ENCODE assay signal across 14 cellular contexts in genomic region chr21:28256420-28256831, GRCh38.
A peak's percentile ranks its signal among the peaks of the same experiment; 100 is the strongest.
DNase-seq lines count a peak whose midpoint lies in the region; ATAC-seq and TF ChIP-seq lines count a peak whose summit lies in the region.
"Had no signal": no experiment of that assay in that cellular context is flagged by ENCODE, and none has a peak within 500 bp of the region (broad histone marks: within the 10 kb centered on the region; RNA-seq: fewer than 3 reads in every experiment).

No MANE protein-coding gene starts in this region.

- H3K4me1 ChIP-seq in SK-N-SH (ENCODE audit: control insufficient read depth in 1 of 2, insufficient read depth in 2 of 2, low read depth in 1 of 2, low read length in 1 of 2) (peaks cover 14 to 17% of the 10 kb centered on the region in 2 experiments; a peak in 3 of 4 replicates), hepatocyte (ENCODE audit: insufficient read depth) (peaks cover 44% of the 10 kb centered on the region), trophoblast cell (ENCODE audit: control insufficient read depth in 1 of 2, insufficient read depth in 2 of 2, low read length in 2 of 2) (peaks cover 0 to 2% of the 10 kb centered on the region in 2 experiments), mammary epithelial cell (ENCODE audit: insufficient read depth, low read length) (no peaks in the 10 kb centered on the region)

- H3K36me3 ChIP-seq in SK-N-SH (replicated peaks in 1 of 2; ENCODE audit: control insufficient read depth in 1 of 2, insufficient read depth in 2 of 2, low read length in 1 of 2) (no peaks in the 10 kb centered on the region), hepatocyte (replicated peaks; ENCODE audit: insufficient read depth, low read depth) (no peaks in the 10 kb centered on the region), trophoblast cell (ENCODE audit: control insufficient read depth in 1 of 2, insufficient read depth in 2 of 2, low read length in 2 of 2) (no peaks in the 10 kb centered on the region), mammary epithelial cell (ENCODE audit: insufficient read depth, low read length) (no peaks in the 10 kb centered on the region)

- no peaks in the 10 kb centered on the region for H3K27me3 Mint-ChIP-seq in effector memory CD8-positive, alpha-beta T cell
- H3K27me3 Mint-ChIP-seq: activated CD8-positive, alpha-beta T cell treated with anti-CD3 and anti-CD28 coated beads for 36 hours had no signal

- H3K79me1 ChIP-seq in trophoblast cell (ENCODE audit: low read length): peaks cover 4% of the 10 kb centered on the region

- H3K9me3 ChIP-seq in SK-N-SH (no peaks in the 10 kb centered on the region), hepatocyte (ENCODE audit: low read depth) (no peaks in the 10 kb centered on the region), trophoblast cell (ENCODE audit: insufficient read depth, low read depth, low read length) (no peaks in the 10 kb centered on the region), mammary epithelial cell (replicated peaks; ENCODE audit: insufficient read depth, low read length) (no peaks in the 10 kb centered on the region)

- H2AK5ac ChIP-seq in trophoblast cell (ENCODE audit: low read length): no peak overlapping the region

- intact Hi-C loops in mammary epithelial cell (cut with micrococcal nuclease): no loop called here

- no peak overlapping the region for H3K14ac ChIP-seq in trophoblast cell (ENCODE audit: low read length)

- H3K27ac ChIP-seq in SK-N-SH (ENCODE audit: low read depth in 2 of 2, low read length in 1 of 2) (peak overlapping the region; percentile 13 to 94; a peak in 3 of 4 replicates), hepatocyte (peak overlapping the region; percentile 89), trophoblast cell (ENCODE audit: low read depth, low read length) (peak overlapping the region; percentile 74), mammary epithelial cell (ENCODE audit: insufficient read depth, low read depth, low read length) (no peak overlapping the region)

- no peak overlapping the region for H4K8ac ChIP-seq in trophoblast cell (ENCODE audit: low read depth, low read length)

- no peak overlapping the region for H3K4me2 ChIP-seq in SK-N-SH
- peak overlapping the region; percentile 49 for H3K4me2 ChIP-seq in hepatocyte
- no peak overlapping the region for H3K4me2 ChIP-seq in trophoblast cell (ENCODE audit: low read length)
- no peak overlapping the region for H3K4me2 ChIP-seq in mammary epithelial cell (ENCODE audit: insufficient read depth, low read depth, low read length)

- no peak overlapping the region for H4K91ac ChIP-seq in trophoblast cell (ENCODE audit: low read depth, low read length)

- no peak overlapping the region for H3K4me3 Mint-ChIP-seq in effector memory CD8-positive, alpha-beta T cell
- H3K4me3 Mint-ChIP-seq: activated CD8-positive, alpha-beta T cell treated with anti-CD3 and anti-CD28 coated beads for 36 hours; activated T-helper 1 cell treated with anti-CD3 and anti-CD28 coated beads, Interleukin-12 subunit alpha, Interleukin-12 subunit beta, Interleukin-2, Interleukin-4 antibody, amounts not matched to agents 30 ng/mL and 10 ng/mL and 1 ng/mL, durations not matched to agents 14 hours and 24 hours and 36 hours had no signal

- H3K79me2 ChIP-seq in SK-N-SH (ENCODE audit: insufficient read depth): no peaks in the 10 kb centered on the region
- H3K79me2 ChIP-seq in hepatocyte: no peaks in the 10 kb centered on the region
- no peaks in the 10 kb centered on the region for H3K79me2 ChIP-seq in trophoblast cell (ENCODE audit: control insufficient read depth, insufficient read depth, low read length, poor library complexity)
- no peaks in the 10 kb centered on the region for H3K79me2 ChIP-seq in mammary epithelial cell (ENCODE audit: insufficient read depth, low read length)

- H3K18ac ChIP-seq in trophoblast cell (ENCODE audit: low read length): no peak overlapping the region

- 15% methylated on average over 1 of the region's 1 CpG for WGBS in SK-N-SH (ENCODE audit: low lambda C conversion rate)
- WGBS in hepatocyte (ENCODE audit: low lambda C conversion rate, missing lambda C conversion rate): 0% methylated on average over 1 of the region's 1 CpG
- WGBS in trophoblast cell (ENCODE audit: extremely low coverage, insufficient coverage, insufficient read length): no CpG with 5 or more reads among the region's 1 CpG
- 50% methylated on average over 1 of the region's 1 CpG for WGBS in mammary epithelial cell (ENCODE audit: low coverage, missing lambda C conversion rate)

- H2BK5ac ChIP-seq in trophoblast cell (ENCODE audit: low read depth, low read length, poor library complexity): no peak overlapping the region

- no peak overlapping the region for H3K9ac ChIP-seq in SK-N-SH
- H3K9ac ChIP-seq in trophoblast cell (ENCODE audit: low read length): no peak overlapping the region
- no peak overlapping the region for H3K9ac ChIP-seq in mammary epithelial cell (ENCODE audit: insufficient read depth, low read length)

- H2BK120ac ChIP-seq in trophoblast cell (ENCODE audit: insufficient read depth, low read length, poor library complexity): no peak overlapping the region

- in situ Hi-C loops in mammary epithelial cell (cut with MboI; ENCODE audit: low sequenced_read_pairs in 2 of 2): no loop called here

- no peaks in the 10 kb centered on the region for H3K4me1 Mint-ChIP-seq in effector memory CD8-positive, alpha-beta T cell (ENCODE audit: low read depth in 2 of 2)

- H3K4ac ChIP-seq in trophoblast cell (ENCODE audit: low read depth, low read length): no peak overlapping the region

- CTCF ChIA-PET in SK-N-SH (lab: Yijun Ruan, JAX) (interaction anchor here (1.0 to 2.3 kb wide), 6 partner anchors 12 to 1406 kb away, joined by 3 to 7 read pairs (median 4); no protein-coding TSS in a partner anchor), mammary epithelial cell (lab: Charles Lee; ENCODE audit: low non-redundant PET) (no interaction called here)

- no peak for ATAC-seq in effector memory CD8-positive, alpha-beta T cell (replicated peaks)
- ATAC-seq: activated CD8-positive, alpha-beta T cell treated with anti-CD3 and anti-CD28 coated beads for 36 hours had no signal

- DNase-seq in DMS53 (lab: John Stamatoyannopoulos, UW) (peak; percentile 50), SK-N-SH (peak; percentile 26), hepatocyte (ENCODE audit: low spot score) (peak; percentile 80), trophoblast cell (no peak), hypothalamus (lab: John Stamatoyannopoulos, UW) (no peak), mammary epithelial cell (no peak), OCI-M2 (lab: John Stamatoyannopoulos, UW; ENCODE audit: unreplicated experiment) (no peak)
- no peak for DNase-seq in effector memory CD8-positive, alpha-beta T cell
- DNase-seq: activated CD8-positive, alpha-beta T cell treated with anti-CD3 and anti-CD28 coated beads for 36 hours; AML-193; DMS 273 treated with DMSO at 0.1 percent for 48 hours; NCI-H510A treated with DMSO at 0.1 percent for 48 hours; stimulated activated CD4-positive, alpha-beta T cell treated with anti-CD3 and anti-CD28 coated beads, Interleukin-15, amount 100 ng/mL, for 24 hours had no signal

- TF ChIP-seq CTCF in SK-N-SH (IDR thresholded peaks at IDR 0.05) (no peak), hepatocyte (IDR thresholded peaks at IDR 0.05; ENCODE audit: poor library complexity) (no peak), mammary epithelial cell (conservative IDR thresholded peaks at IDR 0.05 in 1 of 2, IDR thresholded peaks at IDR 0.05 in 1 of 2; ENCODE audit: extremely low read depth in 1 of 2, insufficient read depth in 1 of 2, low read depth in 1 of 2, low read length in 2 of 2) (no peak)

- H3K23ac ChIP-seq in trophoblast cell (ENCODE audit: low read length): no peak overlapping the region

- H3K9me3 Mint-ChIP-seq in effector memory CD8-positive, alpha-beta T cell: peaks cover 0 to 2% of the 10 kb centered on the region in 2 donors
- H3K9me3 Mint-ChIP-seq: activated CD8-positive, alpha-beta T cell treated with anti-CD3 and anti-CD28 coated beads for 36 hours; activated T-helper 1 cell treated with anti-CD3 and anti-CD28 coated beads, Interleukin-12 subunit alpha, Interleukin-12 subunit beta, Interleukin-2, Interleukin-4 antibody, amounts not matched to agents 30 ng/mL and 10 ng/mL and 1 ng/mL, durations not matched to agents 14 hours and 24 hours and 36 hours had no signal

- no peak overlapping the region for H2BK12ac ChIP-seq in trophoblast cell (ENCODE audit: low read length)

- H3K27me3 ChIP-seq in SK-N-SH (ENCODE audit: insufficient read depth) (no peaks in the 10 kb centered on the region), hepatocyte (no peaks in the 10 kb centered on the region), trophoblast cell (ENCODE audit: insufficient read depth, low read length) (no peaks in the 10 kb centered on the region), mammary epithelial cell (ENCODE audit: insufficient read depth, low read length) (no peaks in the 10 kb centered on the region)

- peak in 1 of 2 experiments; percentile 96; a peak in 2 of 4 replicates for TF ChIP-seq EP300 in SK-N-SH (IDR thresholded peaks at IDR 0.05; ENCODE audit: borderline replicate concordance in 1 of 2, low read depth in 1 of 2, low read length in 1 of 2)

- peak; percentile 43 for TF ChIP-seq RAD21 in SK-N-SH (IDR thresholded peaks at IDR 0.05; ENCODE audit: low read length)

- peak overlapping the region; percentile 66 for H2AFZ ChIP-seq in SK-N-SH (ENCODE audit: low read depth)
- no peak overlapping the region for H2AFZ ChIP-seq in hepatocyte
- no peak overlapping the region for H2AFZ ChIP-seq in trophoblast cell (ENCODE audit: insufficient read depth, low read length, poor library complexity)
- no peak overlapping the region for H2AFZ ChIP-seq in mammary epithelial cell (ENCODE audit: low read depth, low read length)

- POLR2A ChIA-PET in SK-N-SH (lab: Yijun Ruan, JAX): interaction anchor here (1.4 to 1.5 kb wide), 2 partner anchors 145 to 1412 kb away, joined by 3 to 4 read pairs; no protein-coding TSS in a partner anchor

- H3K27ac Mint-ChIP-seq in effector memory CD8-positive, alpha-beta T cell: no peak overlapping the region
- H3K27ac Mint-ChIP-seq: activated CD8-positive, alpha-beta T cell treated with anti-CD3 and anti-CD28 coated beads for 36 hours; activated T-helper 1 cell treated with anti-CD3 and anti-CD28 coated beads, Interleukin-12 subunit alpha, Interleukin-12 subunit beta, Interleukin-2, Interleukin-4 antibody, amounts not matched to agents 30 ng/mL and 10 ng/mL and 1 ng/mL, durations not matched to agents 14 hours and 24 hours and 36 hours had no signal

- BruUV-seq in mammary epithelial cell (replicated peaks; lab: Mats Ljungman, UMichigan): no TSS peak

- dilution Hi-C loops in mammary epithelial cell (cut with HindIII; ENCODE audit: low sequenced_read_pairs): no loop called here

- H4K20me1 ChIP-seq in SK-N-SH (ENCODE audit: insufficient read depth) (no peaks in the 10 kb centered on the region), hepatocyte (ENCODE audit: insufficient read depth, poor library complexity, severe bottlenecking) (no peaks in the 10 kb centered on the region), mammary epithelial cell (ENCODE audit: insufficient read depth, low read length) (no peaks in the 10 kb centered on the region)

- H3K36me3 Mint-ChIP-seq in effector memory CD8-positive, alpha-beta T cell (ENCODE audit: insufficient read depth): no peaks in the 10 kb centered on the region

- no peak overlapping the region for H4K12ac ChIP-seq in trophoblast cell (ENCODE audit: low read depth, low read length)

- no peak overlapping the region for H3K4me3 ChIP-seq in SK-N-SH (ENCODE audit: low read depth in 2 of 2, low read length in 1 of 2)
- H3K4me3 ChIP-seq in hepatocyte: no peak overlapping the region
- H3K4me3 ChIP-seq in trophoblast cell (ENCODE audit: low read depth, low read length): no peak overlapping the region
- H3K4me3 ChIP-seq in mammary epithelial cell (replicated peaks in 1 of 3; ENCODE audit: insufficient read depth in 1 of 3, low read depth in 2 of 3, low read length in 3 of 3): no peak overlapping the region

- H3K9me2 ChIP-seq in SK-N-SH (0 out of 2 replicates have a peak, but pooled peaks cover 4% of the 10 kb centered on the region), hepatocyte (replicated peaks; ENCODE audit: insufficient read depth) (no peaks in the 10 kb centered on the region)

- no peaks in the 10 kb centered on the region for H3F3A ChIP-seq in SK-N-SH (replicated peaks; ENCODE audit: insufficient read depth)

Comparison
In these comparisons a context has a peak if more than half of its experiments do, and no peak if none do; other contexts are left out.
1. DNase-seq: peak in DMS53 (single experiment), SK-N-SH (single experiment) and hepatocyte (single experiment); none in trophoblast cell (0 of 2), hypothalamus (0 of 51), mammary epithelial cell (single experiment), OCI-M2 (single experiment) and effector memory CD8-positive, alpha-beta T cell (0 of 3).